13 cellular contexts compared by ENCODE assay signal in genomic region chr16:14702672-14703071, GRCh38. TPM values are rescaled to one million over a fixed set of nuclear protein-coding genes. Genes with fewer than 3 reads are reported as not detected.
"Had no signal": no experiment of that assay in that cellular context is flagged by ENCODE, and none has a peak within 500 bp of the region (broad histone marks: within the 10 kb centered on the region; RNA-seq: fewer than 3 reads in every experiment).

No MANE protein-coding gene starts in this region.

RNA-seq across cellular contexts. Expression of gene PLA2G10, which starts 8.6 kb away (rescaled TPM):
- total RNA-seq: activated B cell treated with CpG ODN at 0.5 μM for 24 hours; activated CD4-positive, alpha-beta memory T cell treated with anti-CD3 and anti-CD28 coated beads for 36 hours; activated CD4-positive, alpha-beta T cell treated with anti-CD3 and anti-CD28 coated beads, Interleukin-2, amount 10 ng/mL, durations not matched to agents 24 days and 14 days; activated naive CD4-positive, alpha-beta T cell treated with anti-CD3 and anti-CD28 coated beads, Interleukin-2, amount 50 U/mL, for 72 hours; activated naive CD8-positive, alpha-beta T cell treated with anti-CD3 and anti-CD28 coated beads, Interleukin-2, amount 10 ng/mL, durations not matched to agents 7 days and 5 days; activated T-cell treated with anti-CD3 and anti-CD28 coated beads, Interleukin-2, amount 50 U/mL, for 72 hours; astrocyte; bronchial epithelial cell; cardiac septum; cerebellum; fibroblast of lung; fibroblast of villous mesenchyme; T-helper 17 cell had no signal
- polyA plus RNA-seq: fibroblast of lung had no signal
